ENCODE assay signal across 1 cellular context in the genomic region with DNA sequence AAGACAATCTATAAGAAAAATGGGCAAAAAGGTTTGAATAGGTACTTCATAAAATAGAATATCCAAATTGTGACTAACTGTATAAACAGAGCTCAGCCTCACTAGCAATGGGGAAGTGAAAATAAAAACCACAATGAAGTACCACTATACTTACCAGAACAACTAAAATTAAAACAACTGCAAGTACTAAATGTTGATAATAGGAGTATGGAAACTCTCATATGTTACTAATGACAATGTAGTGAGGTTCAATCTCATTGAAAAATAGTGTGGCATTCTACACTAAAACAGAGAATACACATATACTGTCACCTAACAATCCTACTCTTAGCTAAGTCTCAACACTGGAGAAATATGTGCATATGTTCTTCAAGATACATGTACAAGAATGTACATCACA.
TF ChIP-seq lines count a peak whose summit lies in the region.

No MANE protein-coding gene starts in this region.

TF ChIP-seq in GM12878, 131 proteins besides CTCF, POLR2A, EP300 and RAD21 (continued from another document):
- TF ChIP-seq, protein P1, sequence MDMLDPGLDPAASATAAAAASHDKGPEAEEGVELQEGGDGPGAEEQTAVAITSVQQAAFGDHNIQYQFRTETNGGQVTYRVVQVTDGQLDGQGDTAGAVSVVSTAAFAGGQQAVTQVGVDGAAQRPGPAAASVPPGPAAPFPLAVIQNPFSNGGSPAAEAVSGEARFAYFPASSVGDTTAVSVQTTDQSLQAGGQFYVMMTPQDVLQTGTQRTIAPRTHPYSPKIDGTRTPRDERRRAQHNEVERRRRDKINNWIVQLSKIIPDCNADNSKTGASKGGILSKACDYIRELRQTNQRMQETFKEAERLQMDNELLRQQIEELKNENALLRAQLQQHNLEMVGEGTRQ (IDR thresholded peaks at IDR 0.05; ENCODE audit: borderline replicate concordance, low read depth, low read length): no peak
- TF ChIP-seq, protein P2, sequence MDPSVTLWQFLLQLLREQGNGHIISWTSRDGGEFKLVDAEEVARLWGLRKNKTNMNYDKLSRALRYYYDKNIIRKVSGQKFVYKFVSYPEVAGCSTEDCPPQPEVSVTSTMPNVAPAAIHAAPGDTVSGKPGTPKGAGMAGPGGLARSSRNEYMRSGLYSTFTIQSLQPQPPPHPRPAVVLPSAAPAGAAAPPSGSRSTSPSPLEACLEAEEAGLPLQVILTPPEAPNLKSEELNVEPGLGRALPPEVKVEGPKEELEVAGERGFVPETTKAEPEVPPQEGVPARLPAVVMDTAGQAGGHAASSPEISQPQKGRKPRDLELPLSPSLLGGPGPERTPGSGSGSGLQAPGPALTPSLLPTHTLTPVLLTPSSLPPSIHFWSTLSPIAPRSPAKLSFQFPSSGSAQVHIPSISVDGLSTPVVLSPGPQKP (IDR thresholded peaks at IDR 0.05; ENCODE audit: low read depth, low read length): no peak
- TF ChIP-seq, protein P3, sequence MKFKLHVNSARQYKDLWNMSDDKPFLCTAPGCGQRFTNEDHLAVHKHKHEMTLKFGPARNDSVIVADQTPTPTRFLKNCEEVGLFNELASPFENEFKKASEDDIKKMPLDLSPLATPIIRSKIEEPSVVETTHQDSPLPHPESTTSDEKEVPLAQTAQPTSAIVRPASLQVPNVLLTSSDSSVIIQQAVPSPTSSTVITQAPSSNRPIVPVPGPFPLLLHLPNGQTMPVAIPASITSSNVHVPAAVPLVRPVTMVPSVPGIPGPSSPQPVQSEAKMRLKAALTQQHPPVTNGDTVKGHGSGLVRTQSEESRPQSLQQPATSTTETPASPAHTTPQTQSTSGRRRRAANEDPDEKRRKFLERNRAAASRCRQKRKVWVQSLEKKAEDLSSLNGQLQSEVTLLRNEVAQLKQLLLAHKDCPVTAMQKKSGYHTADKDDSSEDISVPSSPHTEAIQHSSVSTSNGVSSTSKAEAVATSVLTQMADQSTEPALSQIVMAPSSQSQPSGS (IDR thresholded peaks at IDR 0.05; ENCODE audit: low read length): peak; percentile 71
- TF ChIP-seq ZNF217 (IDR thresholded peaks at IDR 0.05) (peak; percentile 43; the same call in 1 of the 2 replicates), MTA2 (IDR thresholded peaks at IDR 0.05; ENCODE audit: low read depth) (peak; percentile 88), CBFB (IDR thresholded peaks at IDR 0.05; ENCODE audit: low read depth) (peak; percentile 70), POU2F2 (IDR thresholded peaks at IDR 0.05; ENCODE audit: borderline replicate concordance, low read depth, low read length) (no peak), CBX5 (IDR thresholded peaks at IDR 0.05; ENCODE audit: low read depth) (peak; percentile 20; the same call in 1 of the 2 replicates), SPI1 (IDR thresholded peaks at IDR 0.05; ENCODE audit: borderline replicate concordance, insufficient read depth, low read depth, low read length) (peak; percentile 93), IKZF2 (IDR thresholded peaks at IDR 0.05) (peak; percentile 43 to 65; a peak in 3 of 4 replicates), MEF2A (IDR thresholded peaks at IDR 0.05; ENCODE audit: insufficient read depth, low read depth, low read length) (peak; percentile 70; the same call in 1 of the 2 replicates), RUNX3 (IDR thresholded peaks at IDR 0.05; ENCODE audit: low read length) (peak; percentile 97), MEF2B (IDR thresholded peaks at IDR 0.05; ENCODE audit: partially characterized antibody, poor library complexity, severe bottlenecking) (peak; percentile 64), FOXM1 (IDR thresholded peaks at IDR 0.05; ENCODE audit: low read depth, low read length) (peak; percentile 42; the same call in 1 of the 2 replicates), DPF2 (IDR thresholded peaks at IDR 0.05) (peak; percentile 71; the same call in 1 of the 2 replicates), MTA3 (IDR thresholded peaks at IDR 0.05; ENCODE audit: borderline replicate concordance, low read length) (peak; percentile 77; the same call in 1 of the 2 replicates), TCF7 (IDR thresholded peaks at IDR 0.05; ENCODE audit: borderline replicate concordance) (no peak)
- TF ChIP-seq, protein P4, sequence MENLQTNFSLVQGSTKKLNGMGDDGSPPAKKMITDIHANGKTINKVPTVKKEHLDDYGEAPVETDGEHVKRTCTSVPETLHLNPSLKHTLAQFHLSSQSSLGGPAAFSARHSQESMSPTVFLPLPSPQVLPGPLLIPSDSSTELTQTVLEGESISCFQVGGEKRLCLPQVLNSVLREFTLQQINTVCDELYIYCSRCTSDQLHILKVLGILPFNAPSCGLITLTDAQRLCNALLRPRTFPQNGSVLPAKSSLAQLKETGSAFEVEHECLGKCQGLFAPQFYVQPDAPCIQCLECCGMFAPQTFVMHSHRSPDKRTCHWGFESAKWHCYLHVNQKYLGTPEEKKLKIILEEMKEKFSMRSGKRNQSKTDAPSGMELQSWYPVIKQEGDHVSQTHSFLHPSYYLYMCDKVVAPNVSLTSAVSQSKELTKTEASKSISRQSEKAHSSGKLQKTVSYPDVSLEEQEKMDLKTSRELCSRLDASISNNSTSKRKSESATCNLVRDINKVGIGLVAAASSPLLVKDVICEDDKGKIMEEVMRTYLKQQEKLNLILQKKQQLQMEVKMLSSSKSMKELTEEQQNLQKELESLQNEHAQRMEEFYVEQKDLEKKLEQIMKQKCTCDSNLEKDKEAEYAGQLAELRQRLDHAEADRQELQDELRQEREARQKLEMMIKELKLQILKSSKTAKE (IDR thresholded peaks at IDR 0.05; ENCODE audit: low read depth, poor library complexity, severe bottlenecking): no peak
